12 cellular contexts compared by ENCODE assay signal in the genomic region with DNA sequence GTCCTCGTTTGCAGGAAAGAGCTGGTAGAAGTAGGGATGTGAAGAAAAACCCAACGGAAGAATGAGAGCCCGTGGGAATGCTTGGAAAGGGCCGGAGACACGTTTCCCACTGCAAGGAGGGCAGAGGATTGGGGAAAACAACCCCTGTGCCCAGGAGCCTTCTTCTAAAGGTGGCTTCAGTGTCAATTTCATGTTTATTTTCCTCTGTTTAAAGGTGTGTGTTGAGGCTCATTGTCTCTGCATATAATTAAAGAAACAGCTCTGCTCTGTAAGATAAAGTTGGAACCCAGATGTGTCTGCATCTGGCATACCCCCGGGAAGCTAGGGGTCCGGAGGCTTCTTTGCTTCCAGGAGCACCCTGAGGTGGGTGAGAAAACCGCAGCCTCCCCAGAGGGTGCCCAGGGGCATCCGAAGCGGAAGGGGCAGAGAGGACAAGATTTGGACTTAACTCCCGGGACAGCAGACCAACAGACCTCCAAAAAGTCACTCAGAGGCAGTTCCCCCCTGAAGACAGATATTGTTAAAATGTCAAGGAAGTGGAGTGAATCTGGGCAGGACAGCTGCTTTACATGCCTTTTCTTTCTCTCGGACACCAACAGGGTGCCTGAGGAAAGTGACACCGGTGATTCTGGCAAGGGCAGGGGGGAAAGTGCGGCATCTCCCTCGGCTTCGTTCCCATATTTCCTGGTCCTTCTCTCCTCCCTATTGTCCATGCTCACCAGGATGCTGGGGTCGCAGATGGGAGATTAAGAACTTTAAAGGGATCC. TPM values are rescaled to one million over a fixed set of nuclear protein-coding genes. Genes with fewer than 3 reads are reported as not detected.
A peak's percentile ranks its signal among the peaks of the same experiment; 100 is the strongest.
DNase-seq lines count a peak whose midpoint lies in the region; ATAC-seq, FAIRE-seq and TF ChIP-seq lines count a peak whose summit lies in the region.
"Had no signal": no experiment of that assay in that cellular context is flagged by ENCODE, and none has a peak within 500 bp of the region (broad histone marks: within the 10 kb centered on the region; RNA-seq: fewer than 3 reads in every experiment).

No MANE protein-coding gene starts in this region.

- H3K4me3 Mint-ChIP-seq in CD4-positive, alpha-beta T cell = peak overlapping the region; percentile 52
- H3K4me3 Mint-ChIP-seq in HFFc6 = peak overlapping the region; percentile 75; the same call in 1 of the 2 replicates
- H3K4me3 Mint-ChIP-seq in naive thymus-derived CD8-positive, alpha-beta T cell = peak overlapping the region in 9 of 10 donors; percentile 33 to 69 (median 62)

- TF ChIP-seq RAD21 in K562 (CRISPR knock-in tag; conservative IDR thresholded peaks at IDR 0.05 in 1 of 2, IDR thresholded peaks at IDR 0.05 in 1 of 2) = no peak

- no peak overlapping the region for H3K27ac ChIP-seq in CD4-positive, alpha-beta T cell (ENCODE audit: low read depth, low read length)
- H3K27ac ChIP-seq in K562 (ENCODE audit: extremely low read depth, low read depth, low read length) = no peak overlapping the region
- H3K27ac ChIP-seq: right atrium auricular region had no signal

- ATAC-seq in CD4-positive, alpha-beta T cell (ENCODE audit: poor library complexity) = no peak
- no peak for ATAC-seq in K562
- no peak for ATAC-seq in naive thymus-derived CD8-positive, alpha-beta T cell
- ATAC-seq in GM18511 (IDR thresholded peaks at IDR 0.05; ENCODE audit: unreplicated experiment) = no peak
- ATAC-seq in GM19463 (IDR thresholded peaks at IDR 0.05; ENCODE audit: unreplicated experiment) = no peak

- no peak overlapping the region for H3K27ac Mint-ChIP-seq in CD4-positive, alpha-beta T cell
- H3K27ac Mint-ChIP-seq in HFFc6 = no peak overlapping the region
- peak overlapping the region in 3 of 10 donors; percentile 10 to 45 (median 23) for H3K27ac Mint-ChIP-seq in naive thymus-derived CD8-positive, alpha-beta T cell

- no peak for TF ChIP-seq EP300 in K562 (IDR thresholded peaks at IDR 0.05; ENCODE audit: low read length)

- POLR2A ChIA-PET in CD4-positive, alpha-beta T cell (lab: Charles Lee) = interaction anchor here (0.7 to 1.5 kb wide), 5 partner anchors 9 to 16 kb away, joined by 3 to 7 read pairs (median 3); a partner anchor contains a TSS
- POLR2A ChIA-PET in K562 (lab: Yijun Ruan, JAX) = interaction anchor here (0.7 kb wide), 1 partner anchor 126 kb away, joined by 3 read pairs; no protein-coding TSS in a partner anchor
- POLR2A ChIA-PET in naive thymus-derived CD8-positive, alpha-beta T cell (lab: Charles Lee) = no interaction called here

- no TSS peak for BruUV-seq in K562 (replicated peaks; lab: Mats Ljungman, UMichigan)

- peaks cover 99% of the 10 kb centered on the region for H3K27me3 ChIP-seq in CD4-positive, alpha-beta T cell (ENCODE audit: control insufficient read depth, insufficient read depth, low read length)
- H3K27me3 ChIP-seq in K562 (ENCODE audit: control insufficient read depth in 2 of 2, insufficient read depth in 2 of 2, low read length in 2 of 2) = peaks cover 52 to 88% of the 10 kb centered on the region in 2 experiments

- H3K4me1 ChIP-seq in K562 (replicated peaks in 1 of 2; ENCODE audit: control insufficient read depth in 2 of 2, insufficient read depth in 2 of 2, low read length in 2 of 2) = peaks cover 0 to 25% of the 10 kb centered on the region in 2 experiments; a peak in 2 of 5 replicates

- 6% methylated on average over 13 of the region's 17 CpGs for WGBS in K562 (ENCODE audit: insufficient coverage, low coverage, missing lambda C conversion rate)

- no peak overlapping the region for H3K9ac ChIP-seq in K562 (ENCODE audit: insufficient read depth in 1 of 2, low read depth in 2 of 2, low read length in 2 of 2)

- no peak for FAIRE-seq in K562 (lab: Jason Lieb, UNC)

- in situ Hi-C loops in K562 (cut with MboI) = no loop called here

- 0 out of 2 replicates have a peak overlapping the region, but pooled peaks have one; percentile 21 for H3K4me2 ChIP-seq in K562 (ENCODE audit: insufficient read depth, low read length)

- H3K4me3 ChIP-seq in K562 = no peak overlapping the region

- intact Hi-C loops in CD4-positive, alpha-beta T cell (cut with DNase I, micrococcal nuclease) = no loop called here
- intact Hi-C loops in K562 (cut with micrococcal nuclease) = no loop called here

- H4K20me1 ChIP-seq in K562 (replicated peaks; ENCODE audit: control insufficient read depth, insufficient read depth, low read length) = 0 out of 2 replicates have a peak, but pooled peaks cover 5% of the 10 kb centered on the region

- H3K36me3 ChIP-seq in K562 (ENCODE audit: control insufficient read depth, insufficient read depth, low read length) = no peaks in the 10 kb centered on the region
- H3K36me3 ChIP-seq: right atrium auricular region had no signal

- H3K79me2 ChIP-seq in K562 (ENCODE audit: control insufficient read depth, insufficient read depth, low read length) = no peaks in the 10 kb centered on the region

- peaks cover 80% of the 10 kb centered on the region for H3K4me1 Mint-ChIP-seq in CD4-positive, alpha-beta T cell (ENCODE audit: low read depth)
- H3K4me1 Mint-ChIP-seq in HFFc6 (ENCODE audit: low read depth) = peaks cover 27% of the 10 kb centered on the region
- peaks cover 38 to 92% (median 66%) of the 10 kb centered on the region in 4 donors for H3K4me1 Mint-ChIP-seq in naive thymus-derived CD8-positive, alpha-beta T cell

- no peak for TF ChIP-seq POLR2A in K562 (conservative IDR thresholded peaks at IDR 0.05)

- TF ChIP-seq CTCF in CD4-positive, alpha-beta T cell (IDR thresholded peaks at IDR 0.05) = no peak
- no peak for TF ChIP-seq CTCF in HFFc6 (IDR thresholded peaks at IDR 0.05)
- no peak for TF ChIP-seq CTCF in K562 (IDR thresholded peaks at IDR 0.05 in 2 of 3, conservative IDR thresholded peaks at IDR 0.05 in 1 of 3; ENCODE audit: insufficient read depth in 2 of 3, low read depth in 1 of 3, low read length in 3 of 3)

- H3K36me3 Mint-ChIP-seq in CD4-positive, alpha-beta T cell (ENCODE audit: low read depth) = no peaks in the 10 kb centered on the region
- H3K36me3 Mint-ChIP-seq in HFFc6 (ENCODE audit: low read depth) = 0 out of 2 replicates have a peak, but pooled peaks cover 5% of the 10 kb centered on the region
- peaks cover 0 to 4% (median 3%) of the 10 kb centered on the region in 3 donors for H3K36me3 Mint-ChIP-seq in naive thymus-derived CD8-positive, alpha-beta T cell

- H3K9me3 ChIP-seq in CD4-positive, alpha-beta T cell (ENCODE audit: control insufficient read depth, low read length) = no peaks in the 10 kb centered on the region
- no peaks in the 10 kb centered on the region for H3K9me3 ChIP-seq in K562 (replicated peaks; ENCODE audit: control insufficient read depth, insufficient read depth, low read depth, low read length)
- H3K9me3 ChIP-seq: right atrium auricular region had no signal

- CTCF ChIA-PET in CD4-positive, alpha-beta T cell (lab: Charles Lee) = no interaction called here
- CTCF ChIA-PET in K562 (lab: Yijun Ruan, JAX; ENCODE audit: low intra/inter-chr PET ratio) = no interaction called here

- peaks cover 88% of the 10 kb centered on the region for H3K27me3 Mint-ChIP-seq in CD4-positive, alpha-beta T cell
- peaks cover 70% of the 10 kb centered on the region for H3K27me3 Mint-ChIP-seq in HFFc6 (ENCODE audit: insufficient read depth)
- H3K27me3 Mint-ChIP-seq in naive thymus-derived CD8-positive, alpha-beta T cell = peaks cover 48 to 84% (median 76%) of the 10 kb centered on the region in 5 donors

- DNase-seq in CD4-positive, alpha-beta T cell = no peak
- DNase-seq in HFFc6 (no peak), K562 (ENCODE audit: extremely low read depth in 1 of 4, low spot score in 3 of 4) (no peak), midbrain (lab: John Stamatoyannopoulos, UW) (no peak), D341Med (ENCODE audit: low spot score) (no peak)
- peak in 2 of 10 donors; percentile 15 to 36 for DNase-seq in naive thymus-derived CD8-positive, alpha-beta T cell
- DNase-seq: effector CD4-positive, alpha-beta T cell; NCI-H2171 treated with DMSO at 0.1 percent for 48 hours had no signal

- H3K9me3 Mint-ChIP-seq in CD4-positive, alpha-beta T cell = no peaks in the 10 kb centered on the region
- H3K9me3 Mint-ChIP-seq in HFFc6 = no peaks in the 10 kb centered on the region
- H3K9me3 Mint-ChIP-seq in naive thymus-derived CD8-positive, alpha-beta T cell = peaks cover 0 to 6% (median 0%) of the 10 kb centered on the region in 9 donors

- no peak overlapping the region for H2AFZ ChIP-seq in K562 (ENCODE audit: low read depth, low read length)

- H3K9me1 ChIP-seq in K562 (ENCODE audit: control insufficient read depth, insufficient read depth, low read length) = no peaks in the 10 kb centered on the region

TF ChIP-seq in K562, 482 proteins besides CTCF, POLR2A, EP300 and RAD21 (continues in another document):
- TF ChIP-seq ZNF586 (CRISPR knock-in tag; conservative IDR thresholded peaks at IDR 0.05) (no peak), SUPT5H (IDR thresholded peaks at IDR 0.05) (no peak), MAFG (tag; conservative IDR thresholded peaks at IDR 0.05) (no peak)

RNA-seq across cellular contexts. Expression of a gene that starts 8.6 kb away (rescaled TPM):
- total RNA-seq in CD4-positive, alpha-beta T cell = 100 to 1,000 TPM; 128 to 141 TPM
- total RNA-seq in HFFc6 (2021; fragmentation: NEBNext Ultra II Directional; extraction: Animal tissue kit (Norgen Biotek cat#: 25700)) = under 1 TPM in 4 of 6 experiments, not detected in 2; 0.07 to 0.43 (median 0.16) TPM
- total RNA-seq in K562 (2011; cell fraction: chromatin; rRNA removed; ENCODE audit: low replicate concordance) = not detected in 2 replicates
- total RNA-seq in K562 (2011; cell fraction: nucleolus; rRNA removed) = not detected in 2 replicates
- not detected in 2 replicates for total RNA-seq in K562 (2011; cell fraction: nucleoplasm; rRNA removed)
- total RNA-seq in K562 (2014; rRNA removed) (not detected in 2 replicates), K562 (2014; rRNA removed; fragmentation: Illumina TruSeq; extraction: Trizol) (not detected in 2 replicates), K562 (2015; rRNA removed; fragmentation: Illumina TruSeq; extraction: Trizol) (not detected in 2 replicates), K562 (2021) (0.24 and 0.25 TPM in 2 replicates)
- polyA plus RNA-seq in K562 (2011; rRNA removed) (not detected in 2 replicates), K562 (2014; fragmentation: Illumina TruSeq; extraction: Trizol) (0.09 TPM in 1 of 2 replicates, not detected in the other), K562 (2014; fragmentation: Nextera tagmentation; extraction: Ambion mirVana) (under 1 TPM in 1 of 2 experiments, not detected in 1; 0.01 TPM), K562 (2014; rRNA removed) (not detected in 2 replicates)
- polyA plus RNA-seq in K562 (2011; cell fraction: cytosol; rRNA removed) = not detected in 2 replicates
- polyA plus RNA-seq in K562 (2011; cell fraction: nucleus; rRNA removed) = 0.14 TPM in 1 of 2 replicates, not detected in the other
- polyA plus RNA-seq in K562 (2012) = 0.05 and 0.10 TPM in 2 replicates
- not detected in 2 replicates for polyA minus RNA-seq in K562 (2011; rRNA and poly(A)+ RNA removed)
- not detected in 2 replicates for polyA minus RNA-seq in K562 (2011; cell fraction: cytosol; rRNA and poly(A)+ RNA removed)
- not detected in 2 replicates for polyA minus RNA-seq in K562 (2011; cell fraction: nucleus; rRNA and poly(A)+ RNA removed)
- 10 to 100 TPM; 23.5 to 23.9 TPM for total RNA-seq in naive thymus-derived CD8-positive, alpha-beta T cell
- 10 to 100 TPM; 20.5 to 27.7 (median 23.9) TPM for polyA plus RNA-seq in naive thymus-derived CD8-positive, alpha-beta T cell
- total RNA-seq: SK-MEL-5 had no signal

Comparison
In these comparisons a context has a peak if more than half of its experiments do, and no peak if none do; other contexts are left out.
1. RNA of a gene that starts 8.6 kb away (total RNA-seq): 128 to 141 TPM in CD4-positive, alpha-beta T cell and 23.5 to 23.9 TPM in naive thymus-derived CD8-positive, alpha-beta T cell; 0.07 to 0.43 TPM in HFFc6 and 0.24 to 0.25 TPM in K562; every median in the first group is over 10 times any median in the second.
2. Peak in every context shown above with its lines, with median percentiles within 50 percentile points of each other: H3K4me3 Mint-ChIP-seq.